In genomic region chr12:102953221-102953620, GRCh38 we compare ENCODE assay signal across 24 cellular contexts. TPM values are rescaled to one million over a fixed set of nuclear protein-coding genes. Genes with fewer than 3 reads are reported as not detected.
DNase-seq lines count a peak whose midpoint lies in the region; ATAC-seq and TF ChIP-seq lines count a peak whose summit lies in the region.
"Had no signal": no experiment of that assay in that cellular context is flagged by ENCODE, and none has a peak within 500 bp of the region (broad histone marks: within the 10 kb centered on the region; RNA-seq: fewer than 3 reads in every experiment).

No MANE protein-coding gene starts in this region.

- peaks cover 93% of the 10 kb centered on the region for H3K27me3 Mint-ChIP-seq in activated T-cell treated with anti-CD3 and anti-CD28 coated beads, Interleukin-2, amount 50 U/mL, for 72 hours (ENCODE audit: low read depth)

- peaks cover 4 to 72% (median 30%) of the 10 kb centered on the region in 3 donors for H3K27me3 ChIP-seq in psoas muscle (ENCODE audit: insufficient read depth in 3 of 3, low read length in 2 of 3)
- H3K27me3 ChIP-seq: SJCRH30 had no signal

- TF ChIP-seq CTCF in psoas muscle (IDR thresholded peaks at IDR 0.05): no peak

- H3K36me3 Mint-ChIP-seq in activated T-cell treated with anti-CD3 and anti-CD28 coated beads, Interleukin-2, amount 50 U/mL, for 72 hours (ENCODE audit: insufficient read depth in 2 of 2): peaks cover 0 to 4% of the 10 kb centered on the region in 2 donors

- no peaks in the 10 kb centered on the region for H3K9me3 ChIP-seq in psoas muscle
- H3K9me3 ChIP-seq: SJCRH30 had no signal

- intact Hi-C loops in psoas muscle (cut with DNase I): no loop called here

- H3K4me1 ChIP-seq in psoas muscle: no peaks in the 10 kb centered on the region
- H3K4me1 ChIP-seq: SJCRH30 had no signal

- H3K27ac ChIP-seq in caudate nucleus (ENCODE audit: low read depth, low read length) (no peak overlapping the region), psoas muscle (no peak overlapping the region)
- H3K27ac ChIP-seq: 22Rv1, HL-60, SJCRH30 had no signal

- no peak overlapping the region for H3K4me3 ChIP-seq in psoas muscle
- H3K4me3 ChIP-seq: SJCRH30 had no signal

- H3K27ac Mint-ChIP-seq in activated T-cell treated with anti-CD3 and anti-CD28 coated beads, Interleukin-2, amount 50 U/mL, for 72 hours: no peak overlapping the region
- H3K27ac Mint-ChIP-seq: T-helper 1 cell treated with Interleukin-12 subunit alpha and Interleukin-12 subunit beta and Interleukin-4 antibody, amounts not matched to agents 30 μg/mL and 1 μg/mL, for 36 hours had no signal

- peaks cover 58% of the 10 kb centered on the region for H3K4me1 Mint-ChIP-seq in activated T-cell treated with anti-CD3 and anti-CD28 coated beads, Interleukin-2, amount 50 U/mL, for 72 hours (ENCODE audit: low read depth)

- no peaks in the 10 kb centered on the region for H3K36me3 ChIP-seq in psoas muscle (ENCODE audit: insufficient read depth in 1 of 2, low read depth in 1 of 2)
- H3K36me3 ChIP-seq: SJCRH30 had no signal

- ATAC-seq in activated T-cell treated with anti-CD3 and anti-CD28 coated beads, Interleukin-2, amount 50 U/mL, for 72 hours (replicated peaks in 1 of 2): peak; percentile 31 to 43
- ATAC-seq in HG03432 (IDR thresholded peaks at IDR 0.05; ENCODE audit: unreplicated experiment): peak; percentile 32
- no peak for ATAC-seq in psoas muscle
- ATAC-seq: Panc1 had no signal

- no peaks in the 10 kb centered on the region for H3K9me3 Mint-ChIP-seq in activated T-cell treated with anti-CD3 and anti-CD28 coated beads, Interleukin-2, amount 50 U/mL, for 72 hours

- H3K4me3 Mint-ChIP-seq in activated T-cell treated with anti-CD3 and anti-CD28 coated beads, Interleukin-2, amount 50 U/mL, for 72 hours: peak overlapping the region; percentile 1 to 45
- H3K4me3 Mint-ChIP-seq: T-helper 1 cell treated with Interleukin-12 subunit alpha and Interleukin-12 subunit beta and Interleukin-4 antibody, amounts not matched to agents 30 μg/mL and 1 μg/mL, for 36 hours had no signal

- DNase-seq in DMS79 treated with DMSO at 0.1 percent for 48 hours (lab: John Stamatoyannopoulos, UW) (peak; percentile 65), DMS79 (lab: John Stamatoyannopoulos, UW) (no peak), activated T-cell treated with anti-CD3 and anti-CD28 coated beads for 4 hours (no peak), caudate nucleus (lab: John Stamatoyannopoulos, UW) (no peak), NCI-H2107 treated with DMSO at 0.1 percent for 48 hours (lab: John Stamatoyannopoulos, UW; ENCODE audit: unreplicated experiment) (no peak), psoas muscle (no peak)
- no peak for DNase-seq in activated T-cell treated with anti-CD3 and anti-CD28 coated beads, Interleukin-2, amount 50 U/mL, for 72 hours
- DNase-seq: COR-L47, IMR-90, Karpas-422, NCI-H1417 treated with DMSO at 0.1 percent for 48 hours, NCI-H1930, NCI-H2171 treated with DMSO at 0.1 percent for 48 hours, NCI-H510A, SJCRH30 had no signal

RNA-seq across cellular contexts. Expression of gene ASCL1, which starts 4.3 kb away (rescaled TPM):
- total RNA-seq in activated T-cell treated with anti-CD3 and anti-CD28 coated beads, Interleukin-2, amount 50 U/mL, for 72 hours: not detected
- total RNA-seq in psoas muscle: not detected
- polyA plus RNA-seq in psoas muscle: under 1 TPM in 2 of 3 donors, not detected in 1; 0.01 to 0.03 TPM
- total RNA-seq: H1, HT1080, IMR-90, MCF 10A, SJCRH30 had no signal
- polyA plus RNA-seq: AG04450, IMR-90 had no signal

RNA-seq across cellular contexts. Expression of gene PAH, which starts 36.2 kb away (rescaled TPM):
- under 1 TPM in 1 of 2 donors, not detected in 1; 0.25 TPM for total RNA-seq in activated T-cell treated with anti-CD3 and anti-CD28 coated beads, Interleukin-2, amount 50 U/mL, for 72 hours
- under 1 TPM in 2 of 4 donors, not detected in 2; 0.30 to 0.62 TPM for total RNA-seq in psoas muscle
- polyA plus RNA-seq in psoas muscle: under 1 TPM in 1 of 3 donors, not detected in 2; 0.03 TPM
- total RNA-seq: HT1080, IMR-90, MCF 10A, SJCRH30 had no signal
- polyA plus RNA-seq: AG04450, IMR-90 had no signal

Comparison
In these comparisons a context has a peak if more than half of its experiments do, and no peak if none do; other contexts are left out.
1. ATAC-seq: peak in activated T-cell treated with anti-CD3 and anti-CD28 coated beads, Interleukin-2, amount 50 U/mL, for 72 hours (2 of 2) and HG03432 (single experiment); none in psoas muscle (0 of 4).